8 cellular contexts compared by ENCODE assay signal in genomic region chr15:63381301-63382192, GRCh38. TPM values are rescaled to one million over a fixed set of nuclear protein-coding genes. Genes with fewer than 3 reads are reported as not detected.
DNase-seq lines count a peak whose midpoint lies in the region; FAIRE-seq and TF ChIP-seq lines count a peak whose summit lies in the region.

Gene CA12 (minus strand): TSS chr15:63381846. CDS start chr15:63381720, 126 bp downstream.

- peaks cover 0 to 5% (median 3%) of the 10 kb centered on the region in 3 donors for H3K9me3 Mint-ChIP-seq in IgD-negative memory B cell

- H3K4me3 Mint-ChIP-seq in IgD-negative memory B cell, result peak within 1 kb of the TSS in 3 of 4 donors; percentile 57 to 83 (median 57)

- H3K27ac ChIP-seq in BLaER1 treated with 17β-estradiol and CSF1 and Interleukin-3, amounts not matched to agents 10 nM and 100 nM, result no peak within 1 kb of the TSS
- no peak within 1 kb of the TSS for H3K27ac ChIP-seq in right atrium auricular region

- H3K9ac ChIP-seq in BLaER1 treated with 17β-estradiol and CSF1 and Interleukin-3, amounts not matched to agents 10 nM and 100 nM, result peak within 1 kb of the TSS in 8 of 11 experiments; percentile 5 to 49 (median 22); a peak in 7 of 22 replicates
- H3K9ac ChIP-seq in adipocyte (ENCODE audit: low read length), result peak within 1 kb of the TSS; percentile 83

- H3K36me3 Mint-ChIP-seq in IgD-negative memory B cell, result peaks cover 3% of the 10 kb centered on the region

- peaks cover 0 to 4% (median 0%) of the 10 kb centered on the region in 11 experiments; a peak in 2 of 22 replicates for H4K20me1 ChIP-seq in BLaER1 treated with 17β-estradiol and CSF1 and Interleukin-3, amounts not matched to agents 10 nM and 100 nM

- H3K36me3 ChIP-seq in BLaER1 treated with 17β-estradiol and CSF1 and Interleukin-3, amounts not matched to agents 10 nM and 100 nM, result no peaks in the 10 kb centered on the region
- H3K36me3 ChIP-seq in adipocyte (ENCODE audit: control insufficient read depth, insufficient read depth, low read length, severe bottlenecking) (no peaks in the 10 kb centered on the region), right atrium auricular region (no peaks in the 10 kb centered on the region)

- H3K4me3 ChIP-seq in BLaER1 treated with 17β-estradiol and CSF1 and Interleukin-3, amounts not matched to agents 10 nM and 100 nM, result peak within 1 kb of the TSS; percentile 38 to 65 (median 52)
- H3K4me3 ChIP-seq in adipocyte (ENCODE audit: low read length), result peak within 1 kb of the TSS; percentile 86
- peak within 1 kb of the TSS; percentile 28 to 48 for H3K4me3 ChIP-seq in right atrium auricular region
- H3K4me3 ChIP-seq in retinal pigment epithelial cell (ENCODE audit: low read length), result peak within 1 kb of the TSS; percentile 77

- FAIRE-seq in GM12892 (lab: Jason Lieb, UNC), result no peak

- peak within 1 kb of the TSS; percentile 70 to 98 (median 81) for H3K4me2 ChIP-seq in BLaER1 treated with 17β-estradiol and CSF1 and Interleukin-3, amounts not matched to agents 10 nM and 100 nM

- TF ChIP-seq POLR2A in GM12892 (IDR thresholded peaks at IDR 0.05; ENCODE audit: low read depth, low read length), result no peak

- DNase-seq in adipocyte (ENCODE audit: low read depth) (peak; percentile 71), right atrium auricular region (ENCODE audit: low spot score) (no peak), retinal pigment epithelial cell (ENCODE audit: low read depth) (no peak), HK-2 (ENCODE audit: unreplicated experiment) (no peak), NCI-H128 (lab: John Stamatoyannopoulos, UW; ENCODE audit: unreplicated experiment) (no peak), GM12892 (ENCODE audit: insufficient read length) (no peak)

- TF ChIP-seq CTCF in right atrium auricular region (IDR thresholded peaks at IDR 0.05) (no peak), retinal pigment epithelial cell (conservative IDR thresholded peaks at IDR 0.05; ENCODE audit: low read depth, low read length) (no peak)

- H3K27me3 Mint-ChIP-seq in IgD-negative memory B cell, result peaks cover 38% of the 10 kb centered on the region

- peaks cover 3 to 10% (median 9%) of the 10 kb centered on the region in 3 donors for H3K4me1 Mint-ChIP-seq in IgD-negative memory B cell

- peak within 1 kb of the TSS in 1 of 3 donors; percentile 50 for H3K27ac Mint-ChIP-seq in IgD-negative memory B cell

- peaks cover 0 to 16% (median 10%) of the 10 kb centered on the region in 10 experiments; a peak in 16 of 20 replicates for H3K4me1 ChIP-seq in BLaER1 treated with 17β-estradiol and CSF1 and Interleukin-3, amounts not matched to agents 10 nM and 100 nM
- H3K4me1 ChIP-seq in adipocyte (ENCODE audit: control insufficient read depth, insufficient read depth, low read length), result peaks cover 31% of the 10 kb centered on the region
- H3K4me1 ChIP-seq in right atrium auricular region, result peaks cover 0 to 15% of the 10 kb centered on the region in 2 donors

- peaks cover 54 to 69% (median 65%) of the 10 kb centered on the region in 11 experiments for H3K27me3 ChIP-seq in BLaER1 treated with 17β-estradiol and CSF1 and Interleukin-3, amounts not matched to agents 10 nM and 100 nM
- H3K27me3 ChIP-seq in adipocyte (replicated peaks; ENCODE audit: control insufficient read depth, insufficient read depth, low read length) (no peaks in the 10 kb centered on the region), right atrium auricular region (peaks cover 0 to 2% of the 10 kb centered on the region in 2 donors)

- peaks cover 0 to 11% (median 0%) of the 10 kb centered on the region in 11 experiments; a peak in 8 of 22 replicates for H3K9me3 ChIP-seq in BLaER1 treated with 17β-estradiol and CSF1 and Interleukin-3, amounts not matched to agents 10 nM and 100 nM (replicated peaks in 1 of 11)
- H3K9me3 ChIP-seq in adipocyte (ENCODE audit: control insufficient read depth, low read length) (no peaks in the 10 kb centered on the region), right atrium auricular region (no peaks in the 10 kb centered on the region)

RNA-seq across cellular contexts. Expression of gene CA12, which starts in this region (rescaled TPM):
- not detected for polyA plus RNA-seq in IgD-negative memory B cell
- 1 to 10 TPM; 1.3 to 5.5 TPM for total RNA-seq in right atrium auricular region
- not detected for polyA plus RNA-seq in GM12892 (2012; ENCODE audit: missing spikeins)
